8 cellular contexts compared by ENCODE assay signal in the genomic region with DNA sequence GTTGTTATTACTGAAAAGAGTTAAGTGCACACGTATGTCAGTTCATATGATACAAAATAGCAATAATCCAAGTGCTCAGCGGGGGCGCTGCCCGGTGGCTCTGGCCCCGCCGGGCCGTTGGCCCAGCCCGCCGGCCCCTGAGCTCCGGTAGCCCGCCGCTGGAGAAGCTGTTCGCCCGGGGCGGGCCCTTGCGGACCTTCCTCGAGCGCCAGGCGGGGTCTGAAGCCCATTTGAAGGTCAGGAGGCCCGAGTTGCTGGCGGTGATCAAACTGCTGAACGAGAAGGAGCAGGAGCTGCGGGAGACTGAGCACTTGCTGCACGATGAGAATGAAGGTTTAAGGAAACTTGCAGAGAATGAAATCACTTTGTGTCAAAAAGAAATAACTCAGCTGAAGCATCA.
DNase-seq lines count a peak whose midpoint lies in the region; ATAC-seq and TF ChIP-seq lines count a peak whose summit lies in the region.
"Not testable (repeated sequence)": the region's sequence is repeated elsewhere in the genome, so short reads cannot be mapped to it uniquely, and the experiment has no call there.

No MANE protein-coding gene starts in this region.

- not testable (repeated sequence) for H3K27ac ChIP-seq in HUES48 (ENCODE audit: low read depth, low read length); right cardiac atrium (ENCODE audit: low read length); upper lobe of right lung

- DNase-seq in G401 (ENCODE audit: low spot score) = peak; percentile 6
- DNase-seq in NT2/D1 (ENCODE audit: low read depth, low spot score); natural killer cell treated with Interleukin-12 subunit alpha and Interleukin-12 subunit beta and Interleukin-15 and Interleukin-18, amount 100 ng/mL, for 72 hours (ENCODE audit: low spot score); upper lobe of right lung: not testable (repeated sequence)
- peak; percentile 5 for DNase-seq in activated CD8-positive, alpha-beta T cell treated with anti-CD3 and anti-CD28 coated beads for 36 hours
- DNase-seq in dermis blood vessel endothelial cell = peak; percentile 5
- DNase-seq in right cardiac atrium = peak in 1 of 3 donors; percentile 32

- H3K4me1 ChIP-seq in HUES48 (ENCODE audit: control insufficient read depth, insufficient read depth, low read length); NT2/D1 (ENCODE audit: insufficient read depth, insufficient read length); right cardiac atrium (ENCODE audit: control insufficient read depth, insufficient read depth, low read length); upper lobe of right lung: not testable (repeated sequence)

- not testable (repeated sequence) for H3K36me3 ChIP-seq in HUES48 (ENCODE audit: control insufficient read depth, insufficient read depth, low read length); NT2/D1 (ENCODE audit: insufficient read depth, insufficient read length, low read length); upper lobe of right lung

- not testable (repeated sequence) for H3K9ac ChIP-seq in HUES48 (ENCODE audit: low read depth, low read length)
- H3K9ac ChIP-seq in NT2/D1 (ENCODE audit: insufficient read length, low read depth) = peak overlapping the region; percentile 50

- H3K27ac Mint-ChIP-seq in activated CD8-positive, alpha-beta T cell treated with anti-CD3 and anti-CD28 coated beads for 36 hours; natural killer cell treated with Interleukin-12 subunit alpha and Interleukin-12 subunit beta and Interleukin-15 and Interleukin-18, amount 100 ng/mL, for 72 hours: not testable (repeated sequence)

- not testable (repeated sequence) for ATAC-seq in activated CD8-positive, alpha-beta T cell treated with anti-CD3 and anti-CD28 coated beads for 36 hours
- ATAC-seq in right cardiac atrium = peak in 1 of 2 donors; percentile 51
- ATAC-seq in natural killer cell treated with Interleukin-12 subunit alpha and Interleukin-12 subunit beta and Interleukin-15 and Interleukin-18, amount 100 ng/mL, for 72 hours = peak; percentile 61 to 66
- ATAC-seq in upper lobe of right lung = peak; percentile 57

- WGBS in right cardiac atrium = 83% methylated on average over 18 of the region's 24 CpGs

- not testable (repeated sequence) for H3K4me3 Mint-ChIP-seq in activated CD8-positive, alpha-beta T cell treated with anti-CD3 and anti-CD28 coated beads for 36 hours; natural killer cell treated with Interleukin-12 subunit alpha and Interleukin-12 subunit beta and Interleukin-15 and Interleukin-18, amount 100 ng/mL, for 72 hours

- not testable (repeated sequence) for H3K27me3 Mint-ChIP-seq in activated CD8-positive, alpha-beta T cell treated with anti-CD3 and anti-CD28 coated beads for 36 hours; natural killer cell treated with Interleukin-12 subunit alpha and Interleukin-12 subunit beta and Interleukin-15 and Interleukin-18, amount 100 ng/mL, for 72 hours

- intact Hi-C loops in activated CD8-positive, alpha-beta T cell treated with anti-CD3 and anti-CD28 coated beads for 36 hours (cut with micrococcal nuclease); right cardiac atrium (cut with DNase I); upper lobe of right lung (cut with DNase I): not testable (repeated sequence)

- H3K4me1 Mint-ChIP-seq in activated CD8-positive, alpha-beta T cell treated with anti-CD3 and anti-CD28 coated beads for 36 hours (ENCODE audit: low read depth); natural killer cell treated with Interleukin-12 subunit alpha and Interleukin-12 subunit beta and Interleukin-15 and Interleukin-18, amount 100 ng/mL, for 72 hours (ENCODE audit: low read depth in 2 of 2): not testable (repeated sequence)

- POLR2A ChIA-PET in activated CD8-positive, alpha-beta T cell treated with anti-CD3 and anti-CD28 coated beads for 36 hours (lab: Charles Lee) = not testable (repeated sequence)

- H3K4me3 ChIP-seq in HUES48 (ENCODE audit: low read depth, low read length) (peak overlapping the region; percentile 46; the same call in 1 of the 2 replicates), NT2/D1 (ENCODE audit: insufficient read length, low read depth) (peak overlapping the region; percentile 49), right cardiac atrium (ENCODE audit: low read length) (peak overlapping the region; percentile 45), upper lobe of right lung (peak overlapping the region; percentile 39)

- peaks cover 12% of the 10 kb centered on the region for H3K9me3 Mint-ChIP-seq in activated CD8-positive, alpha-beta T cell treated with anti-CD3 and anti-CD28 coated beads for 36 hours
- peaks cover 14% of the 10 kb centered on the region for H3K9me3 Mint-ChIP-seq in natural killer cell treated with Interleukin-12 subunit alpha and Interleukin-12 subunit beta and Interleukin-15 and Interleukin-18, amount 100 ng/mL, for 72 hours

- CTCF ChIA-PET in activated CD8-positive, alpha-beta T cell treated with anti-CD3 and anti-CD28 coated beads for 36 hours (lab: Charles Lee) = not testable (repeated sequence)

- H3K9me3 ChIP-seq in HUES48 (ENCODE audit: control insufficient read depth, insufficient read depth, low read length); NT2/D1 (ENCODE audit: insufficient read depth, low read length); right cardiac atrium (ENCODE audit: control insufficient read depth, low read length); upper lobe of right lung: not testable (repeated sequence)

- H3K36me3 Mint-ChIP-seq in activated CD8-positive, alpha-beta T cell treated with anti-CD3 and anti-CD28 coated beads for 36 hours (ENCODE audit: low read depth); natural killer cell treated with Interleukin-12 subunit alpha and Interleukin-12 subunit beta and Interleukin-15 and Interleukin-18, amount 100 ng/mL, for 72 hours: not testable (repeated sequence)

- in situ Hi-C loops in G401 (cut with HindIII; ENCODE audit: low sequenced_read_pairs) = not testable (repeated sequence)

- TF ChIP-seq CTCF in activated CD8-positive, alpha-beta T cell treated with anti-CD3 and anti-CD28 coated beads for 36 hours (IDR thresholded peaks at IDR 0.05); upper lobe of right lung (IDR thresholded peaks at IDR 0.05): not testable (repeated sequence)

- not testable (repeated sequence) for H3K27me3 ChIP-seq in HUES48 (ENCODE audit: control insufficient read depth, insufficient read depth, low read length); NT2/D1 (ENCODE audit: insufficient read depth, insufficient read length); right cardiac atrium (ENCODE audit: control insufficient read depth, insufficient read depth); upper lobe of right lung
